In the genomic region with DNA sequence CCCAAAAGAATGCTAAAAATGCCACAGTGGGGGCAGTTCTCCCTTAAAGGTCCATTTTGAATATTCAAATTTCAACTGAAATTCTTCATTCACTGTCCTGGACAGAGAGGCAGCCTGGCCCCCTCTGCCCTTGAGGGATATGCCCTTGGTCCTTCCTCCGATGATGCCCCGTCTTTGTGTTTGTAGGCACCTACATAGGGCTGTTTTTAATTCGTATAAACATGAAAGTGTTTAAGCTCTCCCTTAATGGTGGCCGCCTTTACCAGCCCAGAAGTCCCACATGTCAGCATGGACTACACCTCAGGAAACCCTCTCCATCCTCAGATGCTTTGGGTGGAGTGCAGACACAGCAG, we compare ENCODE assay signal across 9 cellular contexts.
A peak's percentile ranks its signal among the peaks of the same experiment; 100 is the strongest.
DNase-seq lines count a peak whose midpoint lies in the region; ATAC-seq and TF ChIP-seq lines count a peak whose summit lies in the region.
"Had no signal": no experiment of that assay in that cellular context is flagged by ENCODE, and none has a peak within 500 bp of the region (broad histone marks: within the 10 kb centered on the region; RNA-seq: fewer than 3 reads in every experiment).

No MANE protein-coding gene starts in this region.

- no peaks in the 10 kb centered on the region for H3K9me3 ChIP-seq in mucosa of stomach (ENCODE audit: control insufficient read depth, low read length)

- peaks cover 24% of the 10 kb centered on the region for H3K36me3 Mint-ChIP-seq in activated naive CD4-positive, alpha-beta T cell treated with anti-CD3 and anti-CD28 coated beads, Interleukin-2, amount 10 ng/mL, durations not matched to agents 7 days and 5 days
- H3K36me3 Mint-ChIP-seq in type B pancreatic cell: peaks cover 3% of the 10 kb centered on the region

- CTCF ChIA-PET in activated naive CD4-positive, alpha-beta T cell treated with anti-CD3 and anti-CD28 coated beads, Interleukin-2, amount 10 ng/mL, durations not matched to agents 7 days and 5 days (lab: Charles Lee): interaction anchor here (1.0 to 3.4 kb wide), 12 partner anchors 8 to 566 kb away, joined by 3 to 16 read pairs (median 5); no protein-coding TSS in a partner anchor

- peak overlapping the region; percentile 2 for H3K27ac Mint-ChIP-seq in activated naive CD4-positive, alpha-beta T cell treated with anti-CD3 and anti-CD28 coated beads, Interleukin-2, amount 10 ng/mL, durations not matched to agents 7 days and 5 days
- H3K27ac Mint-ChIP-seq in type B pancreatic cell: peak overlapping the region; percentile 88
- H3K27ac Mint-ChIP-seq in stimulated activated naive CD8-positive, alpha-beta T cell treated with anti-CD3 and anti-CD28 coated beads, Interleukin-15, amount 100 ng/mL, for 72 hours: no peak overlapping the region
- H3K27ac Mint-ChIP-seq: activated naive CD8-positive, alpha-beta T cell treated with anti-CD3 and anti-CD28 coated beads, Interleukin-2, amount 50 U/mL, for 24 hours had no signal

- DNase-seq in activated naive CD4-positive, alpha-beta T cell treated with anti-CD3 and anti-CD28 coated beads, Interleukin-2, amount 10 ng/mL, durations not matched to agents 7 days and 5 days: no peak
- DNase-seq in activated naive CD4-positive, alpha-beta T cell treated with Interleukin-2 at 50 U/mL for 16 hours: no peak
- DNase-seq in brain microvascular endothelial cell (no peak), type B pancreatic cell (ENCODE audit: extremely low spot score, unreplicated experiment) (no peak), NCI-H2171 (lab: John Stamatoyannopoulos, UW) (no peak), NOMO-1 (lab: John Stamatoyannopoulos, UW; ENCODE audit: unreplicated experiment in 2 of 2) (no peak)
- DNase-seq in stimulated activated naive CD8-positive, alpha-beta T cell treated with anti-CD3 and anti-CD28 coated beads, Interleukin-15, amount 100 ng/mL, for 72 hours: no peak

- no peaks in the 10 kb centered on the region for H3K9me3 Mint-ChIP-seq in activated naive CD4-positive, alpha-beta T cell treated with anti-CD3 and anti-CD28 coated beads, Interleukin-2, amount 10 ng/mL, durations not matched to agents 7 days and 5 days
- H3K9me3 Mint-ChIP-seq in type B pancreatic cell: no peaks in the 10 kb centered on the region
- H3K9me3 Mint-ChIP-seq in stimulated activated naive CD8-positive, alpha-beta T cell treated with anti-CD3 and anti-CD28 coated beads, Interleukin-15, amount 100 ng/mL, for 72 hours: no peaks in the 10 kb centered on the region
- H3K9me3 Mint-ChIP-seq: activated naive CD8-positive, alpha-beta T cell treated with anti-CD3 and anti-CD28 coated beads, Interleukin-2, amount 50 U/mL, for 24 hours had no signal

- H3K36me3 ChIP-seq in brain microvascular endothelial cell (replicated peaks) (peaks cover 18% of the 10 kb centered on the region), mucosa of stomach (ENCODE audit: control insufficient read depth, insufficient read depth, low read length) (peaks cover 9% of the 10 kb centered on the region)

- peak overlapping the region; percentile 16 for H3K9ac ChIP-seq in mucosa of stomach (ENCODE audit: low read length)

- H3K4me3 Mint-ChIP-seq in activated naive CD4-positive, alpha-beta T cell treated with anti-CD3 and anti-CD28 coated beads, Interleukin-2, amount 10 ng/mL, durations not matched to agents 7 days and 5 days: no peak overlapping the region
- H3K4me3 Mint-ChIP-seq in type B pancreatic cell: peak overlapping the region; percentile 24
- H3K4me3 Mint-ChIP-seq in stimulated activated naive CD8-positive, alpha-beta T cell treated with anti-CD3 and anti-CD28 coated beads, Interleukin-15, amount 100 ng/mL, for 72 hours: no peak overlapping the region
- H3K4me3 Mint-ChIP-seq: activated naive CD8-positive, alpha-beta T cell treated with anti-CD3 and anti-CD28 coated beads, Interleukin-2, amount 50 U/mL, for 24 hours had no signal

- no peaks in the 10 kb centered on the region for H3K27me3 ChIP-seq in brain microvascular endothelial cell (replicated peaks)
- no peaks in the 10 kb centered on the region for H3K27me3 ChIP-seq in mucosa of stomach (ENCODE audit: control insufficient read depth, insufficient read depth, low read length)

- peaks cover 37% of the 10 kb centered on the region for H3K4me1 ChIP-seq in mucosa of stomach (ENCODE audit: control insufficient read depth, insufficient read depth, low read length)

- H3K4me1 Mint-ChIP-seq in activated naive CD4-positive, alpha-beta T cell treated with anti-CD3 and anti-CD28 coated beads, Interleukin-2, amount 10 ng/mL, durations not matched to agents 7 days and 5 days: peaks cover 18% of the 10 kb centered on the region
- peaks cover 41% of the 10 kb centered on the region for H3K4me1 Mint-ChIP-seq in type B pancreatic cell (ENCODE audit: unreplicated experiment)
- H3K4me1 Mint-ChIP-seq in stimulated activated naive CD8-positive, alpha-beta T cell treated with anti-CD3 and anti-CD28 coated beads, Interleukin-15, amount 100 ng/mL, for 72 hours: peaks cover 46% of the 10 kb centered on the region

- peak overlapping the region; percentile 39 for H3K27ac ChIP-seq in brain microvascular endothelial cell

- TF ChIP-seq CTCF in brain microvascular endothelial cell (IDR thresholded peaks at IDR 0.05; ENCODE audit: low read depth, low read length, missing control alignments) (no peak), type B pancreatic cell (conservative IDR thresholded peaks at IDR 0.05) (no peak)

- no peak for ATAC-seq in stimulated activated naive CD8-positive, alpha-beta T cell treated with anti-CD3 and anti-CD28 coated beads, Interleukin-15, amount 100 ng/mL, for 72 hours

- in situ Hi-C loops in brain microvascular endothelial cell (cut with HindIII; ENCODE audit: low pct_ligation_motif_present, low sequenced_read_pairs): loop anchor here (25.0 kb wide), 1 partner anchor 531 kb away; no protein-coding TSS in a partner anchor

- no peaks in the 10 kb centered on the region for H3K27me3 Mint-ChIP-seq in activated naive CD4-positive, alpha-beta T cell treated with anti-CD3 and anti-CD28 coated beads, Interleukin-2, amount 10 ng/mL, durations not matched to agents 7 days and 5 days
- no peaks in the 10 kb centered on the region for H3K27me3 Mint-ChIP-seq in type B pancreatic cell
- no peaks in the 10 kb centered on the region for H3K27me3 Mint-ChIP-seq in stimulated activated naive CD8-positive, alpha-beta T cell treated with anti-CD3 and anti-CD28 coated beads, Interleukin-15, amount 100 ng/mL, for 72 hours
- H3K27me3 Mint-ChIP-seq: activated naive CD8-positive, alpha-beta T cell treated with anti-CD3 and anti-CD28 coated beads, Interleukin-2, amount 50 U/mL, for 24 hours had no signal

- H3K4me3 ChIP-seq in brain microvascular endothelial cell (ENCODE audit: low read depth, low read length) (no peak overlapping the region), mucosa of stomach (ENCODE audit: low read length) (no peak overlapping the region)

Comparison
In these comparisons a context has a peak if more than half of its experiments do, and no peak if none do; other contexts are left out.
1. H3K27ac Mint-ChIP-seq: peak in activated naive CD4-positive, alpha-beta T cell treated with anti-CD3 and anti-CD28 coated beads, Interleukin-2, amount 10 ng/mL, durations not matched to agents 7 days and 5 days (single experiment) and type B pancreatic cell (single experiment); none in stimulated activated naive CD8-positive, alpha-beta T cell treated with anti-CD3 and anti-CD28 coated beads, Interleukin-15, amount 100 ng/mL, for 72 hours (0 of 2).